In the genomic region with DNA sequence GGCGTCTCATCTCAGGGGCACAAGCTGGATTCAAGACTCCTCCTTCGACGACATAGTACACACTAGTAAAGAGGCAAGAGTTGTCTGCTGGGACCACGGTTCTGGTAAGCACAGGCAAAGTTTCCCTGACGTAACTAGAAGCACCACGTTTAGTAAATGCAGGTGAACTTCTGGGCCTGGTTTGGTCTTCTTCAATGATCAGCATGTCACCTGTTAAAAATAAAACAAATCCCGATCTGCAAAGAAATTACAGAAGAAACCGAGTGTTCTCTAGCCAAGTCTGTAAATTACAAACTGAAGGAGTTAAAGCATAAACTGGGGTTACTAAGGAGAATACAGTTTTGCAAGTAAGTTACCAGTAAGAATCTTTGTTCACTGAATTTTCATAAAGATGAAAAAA, we compare ENCODE assay signal across 8 cellular contexts. TPM values are rescaled to one million over a fixed set of nuclear protein-coding genes. Genes with fewer than 3 reads are reported as not detected.
A peak's percentile ranks its signal among the peaks of the same experiment; 100 is the strongest.
DNase-seq lines count a peak whose midpoint lies in the region; ATAC-seq and TF ChIP-seq lines count a peak whose summit lies in the region.
"Had no signal": no experiment of that assay in that cellular context is flagged by ENCODE, and none has a peak within 500 bp of the region (broad histone marks: within the 10 kb centered on the region; RNA-seq: fewer than 3 reads in every experiment).

No MANE protein-coding gene starts in this region.

- no peak for ATAC-seq in heart left ventricle
- ATAC-seq in Right ventricle myocardium superior (ENCODE audit: poor library complexity), result no peak
- no peak for ATAC-seq in HG03135 (IDR thresholded peaks at IDR 0.05; ENCODE audit: unreplicated experiment)

- WGBS in heart left ventricle, 4 donors, result 45 to 55% (median 49%) methylated on average over 8 of the region's 8 CpGs
- WGBS in trophoblast cell (ENCODE audit: extremely low coverage, insufficient coverage, insufficient read length), result no CpG with 5 or more reads among the region's 8 CpGs

- no peak overlapping the region for H3K4me2 ChIP-seq in trophoblast cell (ENCODE audit: low read length)

- H4K8ac ChIP-seq in trophoblast cell (ENCODE audit: low read depth, low read length), result no peak overlapping the region

- H3K27ac ChIP-seq in heart left ventricle (peak overlapping the region in 4 of 12 donors; percentile 18 to 95 (median 93)), trophoblast cell (ENCODE audit: low read depth, low read length) (no peak overlapping the region)
- H3K27ac ChIP-seq: WERI-Rb-1 had no signal

- no peak for TF ChIP-seq CTCF in heart left ventricle (IDR thresholded peaks at IDR 0.05)
- no peak for TF ChIP-seq CTCF in foreskin fibroblast (IDR thresholded peaks at IDR 0.05; ENCODE audit: low read depth, low read length)
- no peak for TF ChIP-seq CTCF in type B pancreatic cell (conservative IDR thresholded peaks at IDR 0.05)

- H2BK12ac ChIP-seq in trophoblast cell (ENCODE audit: low read length), result no peak overlapping the region

- H3K79me1 ChIP-seq in trophoblast cell (ENCODE audit: low read length), result peaks cover 18% of the 10 kb centered on the region

- H3K4ac ChIP-seq in trophoblast cell (ENCODE audit: low read depth, low read length), result no peak overlapping the region

- H3K9ac ChIP-seq in trophoblast cell (ENCODE audit: low read length), result no peak overlapping the region

- H3K4me1 Mint-ChIP-seq in type B pancreatic cell (ENCODE audit: unreplicated experiment), result peaks cover 61% of the 10 kb centered on the region

- peak overlapping the region; percentile 98 for H3K27ac Mint-ChIP-seq in type B pancreatic cell

- H3K18ac ChIP-seq in trophoblast cell (ENCODE audit: low read length), result no peak overlapping the region

- no peak overlapping the region for H4K12ac ChIP-seq in trophoblast cell (ENCODE audit: low read depth, low read length)

- H3K14ac ChIP-seq in trophoblast cell (ENCODE audit: low read length), result no peak overlapping the region

- peaks cover 3% of the 10 kb centered on the region for H3K27me3 Mint-ChIP-seq in type B pancreatic cell
- H3K27me3 Mint-ChIP-seq: memory B cell had no signal

- no peaks in the 10 kb centered on the region for H3K27me3 ChIP-seq in heart left ventricle
- no peaks in the 10 kb centered on the region for H3K27me3 ChIP-seq in trophoblast cell (ENCODE audit: insufficient read depth, low read length)

- no peaks in the 10 kb centered on the region for H3K9me3 Mint-ChIP-seq in type B pancreatic cell
- H3K9me3 Mint-ChIP-seq: memory B cell had no signal

- TF ChIP-seq POLR2A in heart left ventricle (IDR thresholded peaks at IDR 0.05), result no peak

- H3K36me3 Mint-ChIP-seq in type B pancreatic cell, result peaks cover 10% of the 10 kb centered on the region

- DNase-seq in heart left ventricle (no peak), Right ventricle myocardium superior (no peak), foreskin fibroblast (no peak), type B pancreatic cell (ENCODE audit: extremely low spot score, unreplicated experiment) (no peak), trophoblast cell (no peak)

- H3K36me3 ChIP-seq in heart left ventricle (peaks cover 0 to 48% (median 17%) of the 10 kb centered on the region in 9 donors), trophoblast cell (ENCODE audit: control insufficient read depth in 1 of 2, insufficient read depth in 2 of 2, low read length in 2 of 2) (peaks cover 2 to 13% of the 10 kb centered on the region in 2 experiments)

- H2BK120ac ChIP-seq in trophoblast cell (ENCODE audit: insufficient read depth, low read length, poor library complexity), result no peak overlapping the region

- H3K9me3 ChIP-seq in heart left ventricle (no peaks in the 10 kb centered on the region), trophoblast cell (ENCODE audit: insufficient read depth, low read depth, low read length) (peaks cover 2% of the 10 kb centered on the region)

- H3K4me3 ChIP-seq in heart left ventricle, result peak overlapping the region in 9 of 12 donors; percentile 77 to 94 (median 90)
- peak overlapping the region; percentile 92 to 98 for H3K4me3 ChIP-seq in foreskin fibroblast (ENCODE audit: low read depth in 1 of 2, low read length in 2 of 2)
- H3K4me3 ChIP-seq in trophoblast cell (ENCODE audit: low read depth, low read length), result no peak overlapping the region

- no peak overlapping the region for H3K23ac ChIP-seq in trophoblast cell (ENCODE audit: low read length)

- intact Hi-C loops in heart left ventricle (cut with DNase I), result no loop called here
- intact Hi-C loops in Right ventricle myocardium superior (cut with DNase I), result no loop called here

- H2BK5ac ChIP-seq in trophoblast cell (ENCODE audit: low read depth, low read length, poor library complexity), result no peak overlapping the region

- no peak overlapping the region for H4K91ac ChIP-seq in trophoblast cell (ENCODE audit: low read depth, low read length)

- H3K79me2 ChIP-seq in trophoblast cell (ENCODE audit: control insufficient read depth, insufficient read depth, low read length, poor library complexity), result peaks cover 9% of the 10 kb centered on the region

- no peak overlapping the region for H2AK5ac ChIP-seq in trophoblast cell (ENCODE audit: low read length)

- peak overlapping the region; percentile 97 for H3K4me3 Mint-ChIP-seq in type B pancreatic cell

- H3K4me1 ChIP-seq in heart left ventricle, result peaks cover 3 to 81% (median 56%) of the 10 kb centered on the region in 12 donors
- H3K4me1 ChIP-seq in trophoblast cell (ENCODE audit: control insufficient read depth in 1 of 2, insufficient read depth in 2 of 2, low read length in 2 of 2), result peaks cover 3 to 12% of the 10 kb centered on the region in 2 experiments

- no peak overlapping the region for H2AFZ ChIP-seq in trophoblast cell (ENCODE audit: insufficient read depth, low read length, poor library complexity)

RNA-seq across cellular contexts. Expression of gene YOD1, which starts 1.5 kb away (rescaled TPM):
- total RNA-seq in heart left ventricle, result 1 to 10 TPM; 3.9 to 7.4 (median 6.1) TPM
- 1 to 10 TPM; 1.9 to 4.5 TPM for polyA plus RNA-seq in heart left ventricle
- 4.0 TPM for total RNA-seq in Right ventricle myocardium superior
- 12.3 and 15.0 TPM in 2 replicates for total RNA-seq in type B pancreatic cell (ENCODE audit: low replicate concordance)
- polyA plus RNA-seq in trophoblast cell (2013), result 9.4 and 9.6 TPM in 2 replicates

RNA-seq across cellular contexts. Expression of gene PFKFB2, which starts 3.6 kb away (rescaled TPM):
- total RNA-seq in heart left ventricle (100 to 1,000 TPM in 3 of 9 donors, 10 to 100 TPM in 6; 34.2 to 130 (median 64.0) TPM), Right ventricle myocardium superior (77.9 TPM), type B pancreatic cell (ENCODE audit: low replicate concordance) (18.7 and 31.4 TPM in 2 replicates)
- 10 to 100 TPM; 16.0 to 45.7 TPM for polyA plus RNA-seq in heart left ventricle
- polyA plus RNA-seq in trophoblast cell (2013), result 7.5 and 7.6 TPM in 2 replicates

RNA-seq across cellular contexts. Expression of gene C1orf116, which starts 17.0 kb away (rescaled TPM):
- 1 to 10 TPM in 3 of 9 donors, under 1 TPM in 6; 0.42 to 3.3 (median 0.85) TPM for total RNA-seq in heart left ventricle
- polyA plus RNA-seq in heart left ventricle, result under 1 TPM; 0.08 to 0.28 TPM
- 0.81 TPM for total RNA-seq in Right ventricle myocardium superior
- total RNA-seq in type B pancreatic cell (ENCODE audit: low replicate concordance), result 50.4 and 108 TPM in 2 replicates
- 2.6 and 2.8 TPM in 2 replicates for polyA plus RNA-seq in trophoblast cell (2013)

RNA-seq across cellular contexts. Expression of gene C4BPB, which starts 39.1 kb away (rescaled TPM):
- total RNA-seq in heart left ventricle, result 1 to 10 TPM in 2 of 9 donors, under 1 TPM in 1, not detected in 6; 0.20 to 3.3 (median 1.3) TPM
- polyA plus RNA-seq in heart left ventricle, result not detected
- total RNA-seq in Right ventricle myocardium superior, result 0.46 TPM
- total RNA-seq in type B pancreatic cell (ENCODE audit: low replicate concordance), result 0.36 and 4.4 TPM in 2 replicates
- 0.37 and 0.42 TPM in 2 replicates for polyA plus RNA-seq in trophoblast cell (2013)

RNA-seq across cellular contexts. Expression of gene C4BPA, which starts 54.5 kb away (rescaled TPM):
- total RNA-seq in heart left ventricle, result not detected
- under 1 TPM in 1 of 2 donors, not detected in 1; 0.03 TPM for polyA plus RNA-seq in heart left ventricle
- total RNA-seq in Right ventricle myocardium superior, result 0.08 TPM
- 0.87 and 6.8 TPM in 2 replicates for total RNA-seq in type B pancreatic cell (ENCODE audit: low replicate concordance)
- polyA plus RNA-seq in trophoblast cell (2013), result not detected in 2 replicates

Comparison
In these comparisons a context has a peak if more than half of its experiments do, and no peak if none do; other contexts are left out.
1. RNA of gene C1orf116, which starts 17.0 kb away (total RNA-seq): 50.4 to 108 TPM in type B pancreatic cell; 0.42 to 3.3 TPM in heart left ventricle and 0.81 TPM in Right ventricle myocardium superior (single experiment); every median in the first group is over 10 times any median in the second.